ENCODE assay signal across 26 cellular contexts in the genomic region with DNA sequence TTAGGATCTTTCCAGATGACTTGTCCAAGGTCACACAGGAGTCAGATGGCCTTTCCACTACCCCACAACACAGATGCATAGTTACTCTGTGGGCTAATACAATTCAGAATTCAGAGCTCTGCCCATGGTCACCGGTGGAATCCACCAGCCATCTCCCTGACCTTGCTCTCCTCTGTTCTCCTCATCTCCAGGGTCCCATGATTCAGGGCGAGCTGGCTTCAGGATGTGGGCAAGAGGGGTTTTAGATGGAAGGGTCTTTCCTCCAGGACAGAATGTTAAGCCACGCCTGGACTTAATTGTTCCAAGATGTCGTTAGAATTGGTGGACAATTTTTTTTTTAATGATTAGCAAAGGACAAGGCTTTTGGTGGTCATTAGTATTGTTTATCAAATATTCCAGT.
"Had no signal": no experiment of that assay in that cellular context is flagged by ENCODE, and none has a peak within 500 bp of the region (broad histone marks: within the 10 kb centered on the region; RNA-seq: fewer than 3 reads in every experiment).

No MANE protein-coding gene starts in this region.

- ATAC-seq: natural killer cell treated with Interleukin-12 subunit alpha and Interleukin-12 subunit beta and Interleukin-15 and Interleukin-18, amount 100 ng/mL, for 72 hours; psoas muscle; right cardiac atrium; right lobe of liver; stimulated activated effector memory CD8-positive, alpha-beta T cell treated with anti-CD3 and anti-CD28 coated beads, Interleukin-12 subunit alpha, Interleukin-12 subunit beta, amount 100 ng/mL, for 72 hours; stimulated activated naive B cell treated with anti-CD40 and anti-IgM and Interleukin-4, amounts not matched to agents 10 μg/mL and 1 μg/mL and 100 μg/mL, for 72 hours had no signal

- H3K9me3 ChIP-seq: neutrophil, psoas muscle, right lobe of liver, sigmoid colon, thoracic aorta, thyroid gland, vagina had no signal

- H3K27ac ChIP-seq: neutrophil, ovary, parathyroid adenoma, psoas muscle, right lobe of liver, sigmoid colon, stomach, thoracic aorta, thyroid gland, tibial nerve, upper lobe of left lung, vagina had no signal

- H3K4me1 ChIP-seq: parathyroid adenoma, right lobe of liver, sigmoid colon, stomach, thyroid gland, tibial nerve, upper lobe of left lung, vagina had no signal

- H3K9ac ChIP-seq: parathyroid adenoma had no signal

- H3K36me3 ChIP-seq: neutrophil, ovary, right lobe of liver, sigmoid colon, stomach, thoracic aorta, thyroid gland, tibial nerve, upper lobe of left lung, vagina had no signal

- H3K27me3 ChIP-seq: neutrophil, ovary, right lobe of liver, sigmoid colon, stomach, thyroid gland, tibial nerve, upper lobe of left lung, vagina had no signal

- H2AFZ ChIP-seq: parathyroid adenoma had no signal

- DNase-seq: nephron progenitor cell; nucleus accumbens; ovary; posterior cingulate gyrus; right cardiac atrium; right lobe of liver; sigmoid colon; small intestine; stimulated activated CD4-positive, alpha-beta T cell treated with anti-CD3 and anti-CD28 coated beads, Interleukin-15, amount 100 ng/mL, for 24 hours; stimulated activated CD4-positive, alpha-beta T cell treated with anti-CD3 and anti-CD28 coated beads, Interleukin-2, amount 100 ng/mL, for 24 hours; stimulated activated CD4-positive, alpha-beta T cell treated with anti-CD3 and anti-CD28 coated beads, Interleukin-2, amount 100 ng/mL, for 48 hours; stimulated activated CD4-positive, alpha-beta T cell treated with anti-CD3 and anti-CD28 coated beads, Interleukin-4, amount 100 ng/mL, for 24 hours; stimulated activated naive B cell treated with anti-CD40 and anti-IgM and Interleukin-4, amounts not matched to agents 10 μg/mL and 1 μg/mL and 100 μg/mL, for 72 hours; stimulated activated naive CD4-positive, alpha-beta T cell treated with Interleukin-2 at 50 U/mL for 16 hours; stomach; thyroid gland; trophoblast cell; upper lobe of left lung had no signal

- H3K4me3 ChIP-seq: ovary, psoas muscle, right lobe of liver, sigmoid colon, stomach, thoracic aorta, thyroid gland, tibial nerve, upper lobe of left lung, vagina had no signal
